ENCODE assay signal across 1 cellular context in genomic region chr7:155069992-155070827, GRCh38.
TF ChIP-seq lines count a peak whose summit lies in the region.

Gene HTR5A (plus strand): TSS chr7:155070324. CDS start chr7:155070900, 576 bp downstream.

TF ChIP-seq in HepG2, 621 proteins besides CTCF, POLR2A, EP300 and RAD21 (continued from another document and continues in another):
- peak; percentile 90 for TF ChIP-seq FOXP4 (CRISPR knock-in tag; IDR thresholded peaks at IDR 0.05)
- TF ChIP-seq NR2F1 (CRISPR knock-in tag; IDR thresholded peaks at IDR 0.05) = peak; percentile 34 to 89; a peak in 3 of 4 replicates
- peak; percentile 96 for TF ChIP-seq RXRA (CRISPR knock-in tag; IDR thresholded peaks at IDR 0.05)
- peak; percentile 99 for TF ChIP-seq SIX4 (CRISPR knock-in tag; IDR thresholded peaks at IDR 0.05)
- peak; percentile 100 for TF ChIP-seq CCDC6 (CRISPR knock-in tag; IDR thresholded peaks at IDR 0.05)
- no peak for TF ChIP-seq NFE2L2 (IDR thresholded peaks at IDR 0.05; ENCODE audit: low read length)
- peak; percentile 100 for TF ChIP-seq ZNF598 (CRISPR knock-in tag; IDR thresholded peaks at IDR 0.05; ENCODE audit: borderline replicate concordance)
- TF ChIP-seq SKIL (CRISPR knock-in tag; IDR thresholded peaks at IDR 0.05; ENCODE audit: borderline replicate concordance) = peak; percentile 97
- no peak for TF ChIP-seq NR2F6 (IDR thresholded peaks at IDR 0.05)
- TF ChIP-seq NR2F6 (CRISPR knock-in tag; IDR thresholded peaks at IDR 0.05) = peak; percentile 93
- no peak; the same call in 1 of the 2 replicates for TF ChIP-seq SIN3B (IDR thresholded peaks at IDR 0.05; ENCODE audit: low read length)
- TF ChIP-seq CEBPG (CRISPR knock-in tag; IDR thresholded peaks at IDR 0.05) = peak; percentile 83
- no peak for TF ChIP-seq SOX13 (IDR thresholded peaks at IDR 0.05)
- peak in 1 of 2 experiments; percentile 95; a peak in 2 of 4 replicates for TF ChIP-seq SOX13 (CRISPR knock-in tag; conservative IDR thresholded peaks at IDR 0.05 in 1 of 2, IDR thresholded peaks at IDR 0.05 in 1 of 2)
- peak; percentile 100 for TF ChIP-seq BRF2 (CRISPR knock-in tag; IDR thresholded peaks at IDR 0.05)
- TF ChIP-seq PPARG (CRISPR knock-in tag; conservative IDR thresholded peaks at IDR 0.05) = peak; percentile 97
- TF ChIP-seq MAX (IDR thresholded peaks at IDR 0.05) = peak; percentile 96
- peak; percentile 96 for TF ChIP-seq ZNF317 (CRISPR knock-in tag; IDR thresholded peaks at IDR 0.05)
- TF ChIP-seq LBX2 (CRISPR knock-in tag; IDR thresholded peaks at IDR 0.05; ENCODE audit: borderline replicate concordance) = peak; percentile 100
- TF ChIP-seq SMAD3 (CRISPR knock-in tag; IDR thresholded peaks at IDR 0.05) = peak; percentile 100
- TF ChIP-seq GZF1 (CRISPR knock-in tag; IDR thresholded peaks at IDR 0.05) = peak; percentile 97
- TF ChIP-seq REL (CRISPR knock-in tag; conservative IDR thresholded peaks at IDR 0.05) = peak; percentile 100
- TF ChIP-seq ZNF678 (CRISPR knock-in tag; IDR thresholded peaks at IDR 0.05) = peak; percentile 100
- peak; percentile 100 for TF ChIP-seq ZNF883 (CRISPR knock-in tag; IDR thresholded peaks at IDR 0.05; ENCODE audit: not compliant biosample characterization)
- TF ChIP-seq BORCS8-MEF2B (CRISPR knock-in tag; IDR thresholded peaks at IDR 0.05) = peak; percentile 100
- TF ChIP-seq MBNL3 (CRISPR knock-in tag; conservative IDR thresholded peaks at IDR 0.05) = no peak
- peak; percentile 100 for TF ChIP-seq ZNF557 (CRISPR knock-in tag; IDR thresholded peaks at IDR 0.05)
- peak; percentile 99 for TF ChIP-seq ZBTB2 (CRISPR knock-in tag; IDR thresholded peaks at IDR 0.05; ENCODE audit: low read depth)
- TF ChIP-seq FLYWCH1 (CRISPR knock-in tag; IDR thresholded peaks at IDR 0.05) = peak; percentile 100
- TF ChIP-seq DRAP1 (CRISPR knock-in tag; IDR thresholded peaks at IDR 0.05) = peak; percentile 94
- peak; percentile 92 for TF ChIP-seq FOSL2 (CRISPR knock-in tag; IDR thresholded peaks at IDR 0.05)
- TF ChIP-seq KDM1A (CRISPR knock-in tag; IDR thresholded peaks at IDR 0.05) = peak; percentile 98
- TF ChIP-seq SOX5 (CRISPR knock-in tag; IDR thresholded peaks at IDR 0.05; ENCODE audit: borderline replicate concordance) = peak; percentile 93
- peak; percentile 100 for TF ChIP-seq ZNF367 (CRISPR knock-in tag; IDR thresholded peaks at IDR 0.05; ENCODE audit: borderline replicate concordance)
- peak; percentile 100 for TF ChIP-seq JARID2 (CRISPR knock-in tag; IDR thresholded peaks at IDR 0.05; ENCODE audit: insufficient replicate concordance)
- TF ChIP-seq SNAPC5 (CRISPR knock-in tag; IDR thresholded peaks at IDR 0.05; ENCODE audit: borderline replicate concordance) = peak; percentile 99
- TF ChIP-seq ZNF333 (CRISPR knock-in tag; IDR thresholded peaks at IDR 0.05; ENCODE audit: borderline replicate concordance) = peak; percentile 100
- peak; percentile 98; the same call in 1 of the 2 replicates for TF ChIP-seq ZBTB3 (CRISPR knock-in tag; IDR thresholded peaks at IDR 0.05; ENCODE audit: borderline replicate concordance, low read depth)
- peak; percentile 100; the same call in 1 of the 2 replicates for TF ChIP-seq ELK4 (CRISPR knock-in tag; IDR thresholded peaks at IDR 0.05; ENCODE audit: borderline replicate concordance)
- TF ChIP-seq POGK (CRISPR knock-in tag; conservative IDR thresholded peaks at IDR 0.05) = peak; percentile 100
- peak; percentile 99 for TF ChIP-seq ZNF616 (CRISPR knock-in tag; IDR thresholded peaks at IDR 0.05; ENCODE audit: low read depth)
- TF ChIP-seq MTF2 (CRISPR knock-in tag; IDR thresholded peaks at IDR 0.05; ENCODE audit: borderline replicate concordance) = peak; percentile 100
- peak; percentile 98 for TF ChIP-seq ZNF460 (CRISPR knock-in tag; IDR thresholded peaks at IDR 0.05; ENCODE audit: borderline replicate concordance)
- peak; percentile 100 for TF ChIP-seq EED (CRISPR knock-in tag; IDR thresholded peaks at IDR 0.05)
- TF ChIP-seq UBTF (CRISPR knock-in tag; IDR thresholded peaks at IDR 0.05) = peak; percentile 78
- peak; percentile 98 for TF ChIP-seq JUN (CRISPR knock-in tag; IDR thresholded peaks at IDR 0.05)
- peak; percentile 100 for TF ChIP-seq FOXM1 (CRISPR knock-in tag; IDR thresholded peaks at IDR 0.05)
- TF ChIP-seq BHLHE40 (IDR thresholded peaks at IDR 0.05; ENCODE audit: low read length) = no peak
- peak; percentile 100; the same call in 1 of the 2 replicates for TF ChIP-seq FOXK1 (CRISPR knock-in tag; IDR thresholded peaks at IDR 0.05; ENCODE audit: borderline replicate concordance, low read depth)
- TF ChIP-seq FOSL1 (CRISPR knock-in tag; IDR thresholded peaks at IDR 0.05; ENCODE audit: borderline replicate concordance) = peak; percentile 95
- peak; percentile 99 for TF ChIP-seq ZNF567 (CRISPR knock-in tag; IDR thresholded peaks at IDR 0.05; ENCODE audit: borderline replicate concordance)
- peak; percentile 91 for TF ChIP-seq PRDM15 (CRISPR knock-in tag; IDR thresholded peaks at IDR 0.05)
